ENCODE assay signal across 9 cellular contexts in the genomic region with DNA sequence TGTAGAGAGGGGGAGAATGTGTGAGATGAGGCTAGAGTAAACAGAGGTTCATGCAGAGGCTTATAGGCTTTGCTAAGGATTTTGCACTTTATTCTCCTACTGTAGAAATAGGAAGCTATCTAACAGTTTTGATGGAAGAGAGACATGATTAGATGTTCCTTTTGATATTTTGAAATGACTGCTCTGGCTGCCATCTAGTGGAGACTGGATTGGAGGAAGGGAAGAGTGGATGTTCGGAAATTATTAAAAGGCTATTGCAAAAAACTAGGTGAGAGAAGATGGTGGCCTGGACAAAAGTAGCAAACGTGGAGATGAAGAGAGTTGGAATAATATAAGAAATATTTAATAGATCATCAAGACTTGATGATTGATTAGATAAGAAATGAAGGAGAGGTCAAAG. TPM values are rescaled to one million over a fixed set of nuclear protein-coding genes. Genes with fewer than 3 reads are reported as not detected.
DNase-seq lines count a peak whose midpoint lies in the region; ATAC-seq, FAIRE-seq and TF ChIP-seq lines count a peak whose summit lies in the region.
"Had no signal": no experiment of that assay in that cellular context is flagged by ENCODE, and none has a peak within 500 bp of the region (broad histone marks: within the 10 kb centered on the region; RNA-seq: fewer than 3 reads in every experiment).

No MANE protein-coding gene starts in this region.

- H3K27me3 ChIP-seq in H1 (replicated peaks in 1 of 4; ENCODE audit: control insufficient read depth in 3 of 4, extremely low read depth in 1 of 4, insufficient read depth in 3 of 4, low read length in 3 of 4), result no peaks in the 10 kb centered on the region
- peaks cover 0 to 1% of the 10 kb centered on the region in 2 donors for H3K27me3 ChIP-seq in small intestine (ENCODE audit: control insufficient read depth in 2 of 2, insufficient read depth in 2 of 2, low read length in 2 of 2)
- H3K27me3 ChIP-seq in testis, result no peaks in the 10 kb centered on the region

- no peak overlapping the region for H3K9ac ChIP-seq in H1 (replicated peaks in 1 of 4; ENCODE audit: extremely low read depth in 1 of 4, low read depth in 3 of 4, low read length in 3 of 4)

- no peak overlapping the region for H3K4me2 ChIP-seq in H1 (ENCODE audit: insufficient read depth in 1 of 2, low read depth in 2 of 2, low read length in 2 of 2)

- no peak overlapping the region for H2BK15ac ChIP-seq in H1 (ENCODE audit: low read length)

- intact Hi-C loops in testis (cut with DNase I; ENCODE audit: low total_unique reads), result no loop called here

- no peak for TF ChIP-seq EP300 in H1 (IDR thresholded peaks at IDR 0.05; ENCODE audit: borderline replicate concordance in 1 of 2, low read depth in 2 of 2, low read length in 2 of 2)

- FAIRE-seq in H1 (lab: Jason Lieb, UNC) (no peak), small intestine (lab: Jason Lieb, UNC) (no peak)

- DNase-seq in SIG-M5 treated with dmso at 0.1 percent for 504 hours (lab: John Stamatoyannopoulos, UW; ENCODE audit: unreplicated experiment), result peak; percentile 31
- no peak for DNase-seq in SIG-M5 (lab: John Stamatoyannopoulos, UW)
- peak; percentile 3 for DNase-seq in NCI-H526 treated with DMSO at 0.1 percent for 48 hours (lab: John Stamatoyannopoulos, UW)
- no peak for DNase-seq in H1 (ENCODE audit: low read depth in 1 of 2, low spot score in 2 of 2)
- peak; percentile 32 for DNase-seq in small intestine
- no peak for DNase-seq in testis
- DNase-seq: CD4-positive, alpha-beta T cell had no signal

- H3K27ac ChIP-seq in H1 (ENCODE audit: low read depth, low read length), result no peak overlapping the region
- no peak overlapping the region for H3K27ac ChIP-seq in small intestine (ENCODE audit: low read depth in 1 of 2, low read length in 1 of 2)
- H3K27ac ChIP-seq in testis, result no peak overlapping the region

- 48% methylated on average over 2 of the region's 2 CpGs; no CpG with 5 or more reads in 1 of the 2 experiments for WGBS in H1 (ENCODE audit: extremely low coverage in 1 of 2, insufficient coverage in 1 of 2, insufficient read length in 1 of 2, insufficient replicate concordance in 2 of 2, low coverage in 1 of 2, low lambda C conversion rate in 2 of 2, missing lambda C conversion rate in 1 of 2), 2 experiments
- 12 to 28% (median 15%) methylated on average over 2 of the region's 2 CpGs for WGBS in small intestine, 3 donors
- WGBS in testis, 2 donors, result 36 to 63% methylated on average over 2 of the region's 2 CpGs

- H2AFZ ChIP-seq in H1 (ENCODE audit: low read length), result no peak overlapping the region

- no peaks in the 10 kb centered on the region for H3K23me2 ChIP-seq in H1 (ENCODE audit: low read depth, low read length)

- H3K36me3 ChIP-seq in H1 (ENCODE audit: control insufficient read depth in 2 of 4, insufficient read depth in 4 of 4, low read length in 3 of 4), result no peaks in the 10 kb centered on the region
- no peaks in the 10 kb centered on the region for H3K36me3 ChIP-seq in small intestine (ENCODE audit: control insufficient read depth in 2 of 2, insufficient read depth in 2 of 2, low read length in 2 of 2)
- H3K36me3 ChIP-seq in testis (ENCODE audit: low read depth, missing control alignments), result no peaks in the 10 kb centered on the region

- peak; percentile 58 to 68 for TF ChIP-seq RAD21 in H1 (IDR thresholded peaks at IDR 0.05 in 1 of 2, conservative IDR thresholded peaks at IDR 0.05 in 1 of 2; ENCODE audit: low read depth in 2 of 2, low read length in 2 of 2)

- no peak overlapping the region for H4K8ac ChIP-seq in H1 (ENCODE audit: extremely low read depth, insufficient read depth, low read length)

- H3K18ac ChIP-seq in H1 (ENCODE audit: extremely low read depth, low read length), result no peak overlapping the region

- H2BK20ac ChIP-seq in H1 (ENCODE audit: low read length), result no peak overlapping the region

- H4K91ac ChIP-seq in H1 (replicated peaks; ENCODE audit: insufficient read length, low read length), result no peak overlapping the region

- no peak for ATAC-seq in HG03469 (IDR thresholded peaks at IDR 0.05; ENCODE audit: unreplicated experiment)
- ATAC-seq in HG03442 (IDR thresholded peaks at IDR 0.05; ENCODE audit: unreplicated experiment), result no peak

- H3K79me2 ChIP-seq in H1 (ENCODE audit: control insufficient read depth in 1 of 2, insufficient read depth in 2 of 2, low read length in 2 of 2), result no peaks in the 10 kb centered on the region; a peak in 2 of 4 replicates

- no peak overlapping the region for H3K4me3 ChIP-seq in H1 (ENCODE audit: extremely low read depth in 1 of 4, insufficient read depth in 2 of 4, low read depth in 3 of 4, low read length in 4 of 4)
- H3K4me3 ChIP-seq in small intestine (ENCODE audit: low read depth in 1 of 2, low read length in 2 of 2), result no peak overlapping the region
- H3K4me3 ChIP-seq in testis, result no peak overlapping the region

- no peak overlapping the region for H2BK12ac ChIP-seq in H1 (ENCODE audit: low read depth, low read length)

- no peaks in the 10 kb centered on the region for H4K20me1 ChIP-seq in H1 (replicated peaks in 1 of 2; ENCODE audit: control insufficient read depth in 1 of 2, insufficient read depth in 2 of 2, low read length in 2 of 2)

- H2BK120ac ChIP-seq in H1 (replicated peaks; ENCODE audit: low read depth, low read length), result no peak overlapping the region

- CTCF ChIA-PET in H1 (lab: Charles Lee; ENCODE audit: partially characterized antibody), result interaction anchor here (0.6 to 1.4 kb wide), 10 partner anchors 11 to 712 kb away, joined by 3 to 4 read pairs (median 3); a partner anchor contains a TSS

- no peak overlapping the region for H2AK5ac ChIP-seq in H1 (ENCODE audit: low read depth, low read length)

- TF ChIP-seq POLR2A in H1 (IDR thresholded peaks at IDR 0.05; ENCODE audit: control extremely low read depth in 1 of 2, low read depth in 2 of 2, low read length in 2 of 2), result no peak
- no peak for TF ChIP-seq POLR2A in testis (IDR thresholded peaks at IDR 0.05)

- TF ChIP-seq CTCF in H1 (IDR thresholded peaks at IDR 0.05; ENCODE audit: control extremely low read depth in 1 of 3, insufficient read depth in 1 of 3, low read depth in 1 of 3, low read length in 3 of 3), result peak in 2 of 3 experiments; percentile 33 to 50; a peak in 2 of 4 replicates
- TF ChIP-seq CTCF in testis (IDR thresholded peaks at IDR 0.05), result no peak

- no peak overlapping the region for H3K56ac ChIP-seq in H1 (replicated peaks; ENCODE audit: insufficient read length, low read depth, low read length)

- no peak overlapping the region for H4K5ac ChIP-seq in H1 (ENCODE audit: insufficient read length, low read depth, low read length)

- POLR2A ChIA-PET in H1 (lab: Charles Lee; ENCODE audit: partially characterized antibody), result no interaction called here

- H3K9me3 ChIP-seq in H1 (ENCODE audit: insufficient read depth in 2 of 2, low read depth in 1 of 2, low read length in 1 of 2) (no peaks in the 10 kb centered on the region), small intestine (ENCODE audit: control insufficient read depth, low read depth) (no peaks in the 10 kb centered on the region), testis (no peaks in the 10 kb centered on the region)

- H3K79me1 ChIP-seq in H1 (ENCODE audit: low read depth, low read length), result no peaks in the 10 kb centered on the region

- H3K4ac ChIP-seq in H1 (replicated peaks; ENCODE audit: insufficient read length, low read depth, low read length), result no peak overlapping the region

- no peak overlapping the region for H3K23ac ChIP-seq in H1 (ENCODE audit: insufficient read length)

- no peak overlapping the region for H3K14ac ChIP-seq in H1 (ENCODE audit: insufficient read length)

- no peaks in the 10 kb centered on the region for H3K4me1 ChIP-seq in H1 (replicated peaks in 1 of 4; ENCODE audit: control insufficient read depth in 3 of 4, insufficient read depth in 4 of 4, low read length in 3 of 4)
- no peaks in the 10 kb centered on the region for H3K4me1 ChIP-seq in small intestine (ENCODE audit: control insufficient read depth in 2 of 2, insufficient read depth in 1 of 2, low read depth in 1 of 2, low read length in 1 of 2)
- no peaks in the 10 kb centered on the region for H3K4me1 ChIP-seq in testis

- no peak overlapping the region for H2BK5ac ChIP-seq in H1 (ENCODE audit: low read depth, low read length)

TF ChIP-seq in H1, 55 proteins besides CTCF, POLR2A, EP300 and RAD21 (continues in another document):
- TF ChIP-seq CBX5 (IDR thresholded peaks at IDR 0.05; ENCODE audit: low read depth, low read length) (no peak), CTBP2 (IDR thresholded peaks at IDR 0.05; ENCODE audit: borderline replicate concordance, insufficient read depth, insufficient read length, low read length) (no peak), TEAD4 (IDR thresholded peaks at IDR 0.05; ENCODE audit: low read depth, low read length) (no peak), ASH2L (IDR thresholded peaks at IDR 0.05; ENCODE audit: low read length) (no peak), KDM1A (IDR thresholded peaks at IDR 0.05; ENCODE audit: borderline replicate concordance, low read length) (no peak), CBX8 (IDR thresholded peaks at IDR 0.05; ENCODE audit: borderline replicate concordance, low read depth, low read length) (no peak), ZNF274 (IDR thresholded peaks at IDR 0.05; ENCODE audit: borderline replicate concordance, extremely low read depth, low read length) (no peak), GABPA (IDR thresholded peaks at IDR 0.05; ENCODE audit: borderline replicate concordance, insufficient read depth, low read length) (no peak), TAF7 (optimal IDR thresholded peaks at IDR 0.05; ENCODE audit: borderline replicate concordance, low read depth, low read length) (no peak), CREB1 (IDR thresholded peaks at IDR 0.05) (no peak)
- TF ChIP-seq, protein P1, sequence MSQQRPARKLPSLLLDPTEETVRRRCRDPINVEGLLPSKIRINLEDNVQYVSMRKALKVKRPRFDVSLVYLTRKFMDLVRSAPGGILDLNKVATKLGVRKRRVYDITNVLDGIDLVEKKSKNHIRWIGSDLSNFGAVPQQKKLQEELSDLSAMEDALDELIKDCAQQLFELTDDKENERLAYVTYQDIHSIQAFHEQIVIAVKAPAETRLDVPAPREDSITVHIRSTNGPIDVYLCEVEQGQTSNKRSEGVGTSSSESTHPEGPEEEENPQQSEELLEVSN (IDR thresholded peaks at IDR 0.05), result no peak

RNA-seq across cellular contexts. Expression of a gene that starts 42.2 kb away (rescaled TPM):
- total RNA-seq in H1 (2021; fragmentation: NEBNext Ultra II Directional; extraction: Animal tissue kit (Norgen Biotek cat#: 25700)), result 9.3 TPM in 2 replicates
- 6.4 and 7.0 TPM in 2 replicates for polyA plus RNA-seq in H1 (2011; rRNA removed)
- 2.6 TPM for polyA plus RNA-seq in H1 (2011; cell fraction: cytosol; rRNA removed)
- 8.9 TPM for polyA plus RNA-seq in H1 (2011; cell fraction: nucleus; rRNA removed)
- polyA plus RNA-seq in H1 (2012, experiment 1 of 2), result 5.1 to 6.2 TPM (median 5.6 TPM) in 4 replicates
- polyA plus RNA-seq in H1 (2012, experiment 2 of 2), result 4.4 TPM
- polyA plus RNA-seq in H1 (2013, experiment 1 of 2), result 4.6 TPM
- 4.5 TPM for polyA plus RNA-seq in H1 (2013, experiment 2 of 2)
- 15.1 and 17.0 TPM in 2 replicates for polyA minus RNA-seq in H1 (2011; rRNA and poly(A)+ RNA removed)
- polyA minus RNA-seq in H1 (2011; cell fraction: cytosol; rRNA and poly(A)+ RNA removed), result 7.2 TPM
- 18.1 TPM for polyA minus RNA-seq in H1 (2011; cell fraction: nucleus; rRNA and poly(A)+ RNA removed)
- 1 to 10 TPM in 1 of 3 donors, under 1 TPM in 1, not detected in 1; 0.22 to 7.2 TPM for polyA plus RNA-seq in small intestine
- total RNA-seq in testis, result 10 to 100 TPM; 15.0 to 17.4 TPM
- 10.6 TPM for polyA plus RNA-seq in testis (ENCODE audit: insufficient read depth, low read depth, low replicate concordance)
- total RNA-seq: CD4-positive, alpha-beta T cell had no signal

Comparison
In these comparisons a context has a peak if more than half of its experiments do, and no peak if none do; other contexts are left out.
1. DNase-seq: peak in SIG-M5 treated with dmso at 0.1 percent for 504 hours (single experiment), NCI-H526 treated with DMSO at 0.1 percent for 48 hours (single experiment) and small intestine (single experiment); none in SIG-M5 (single experiment), H1 (0 of 2) and testis (single experiment).
2. CTCF ChIP-seq: peak in H1 (2 of 3); none in testis (0 of 3).